In genomic region chr3:66397745-66398144, GRCh38 we compare ENCODE assay signal across 12 cellular contexts.
A peak's percentile ranks its signal among the peaks of the same experiment; 100 is the strongest.
DNase-seq lines count a peak whose midpoint lies in the region; ATAC-seq and TF ChIP-seq lines count a peak whose summit lies in the region.
"Had no signal": no experiment of that assay in that cellular context is flagged by ENCODE, and none has a peak within 500 bp of the region (broad histone marks: within the 10 kb centered on the region; RNA-seq: fewer than 3 reads in every experiment).

No MANE protein-coding gene starts in this region.

- H4K20me1 ChIP-seq in mammary epithelial cell (ENCODE audit: insufficient read depth, low read length): no peaks in the 10 kb centered on the region
- H4K20me1 ChIP-seq in hepatocyte (ENCODE audit: insufficient read depth, poor library complexity, severe bottlenecking): no peaks in the 10 kb centered on the region

- POLR2A ChIA-PET in MCF 10A (lab: Yijun Ruan, JAX): no interaction called here

- dilution Hi-C loops in mammary epithelial cell (cut with HindIII; ENCODE audit: low sequenced_read_pairs): loop anchor here (5.0 kb wide), 1 partner anchor 85 kb away; no protein-coding TSS in a partner anchor

- H3K9ac ChIP-seq in mammary epithelial cell (ENCODE audit: insufficient read depth, low read length): no peak overlapping the region

- in situ Hi-C loops in mammary epithelial cell (cut with MboI; ENCODE audit: low sequenced_read_pairs in 2 of 2): loop anchor here in 1 of 2 donors (25.0 kb wide), 1 partner anchor 110 kb away; no protein-coding TSS in a partner anchor

- no peak overlapping the region for H3K4me3 ChIP-seq in mammary epithelial cell (replicated peaks in 1 of 3; ENCODE audit: insufficient read depth in 1 of 3, low read depth in 2 of 3, low read length in 3 of 3)
- no peak overlapping the region for H3K4me3 ChIP-seq in WERI-Rb-1 (ENCODE audit: low read depth, low read length)
- no peak overlapping the region for H3K4me3 ChIP-seq in hepatocyte
- no peak overlapping the region for H3K4me3 ChIP-seq in thoracic aorta
- H3K4me3 ChIP-seq: lung, right lobe of liver had no signal

- intact Hi-C loops in MCF 10A (cut with micrococcal nuclease) (no loop called here), mammary epithelial cell (cut with micrococcal nuclease) (no loop called here)

- no peaks in the 10 kb centered on the region for H3K9me2 ChIP-seq in hepatocyte (replicated peaks; ENCODE audit: insufficient read depth)

- no peak for TF ChIP-seq CTCF in MCF 10A (IDR thresholded peaks at IDR 0.05; ENCODE audit: unreplicated experiment)
- no peak for TF ChIP-seq CTCF in mammary epithelial cell (conservative IDR thresholded peaks at IDR 0.05 in 1 of 2, IDR thresholded peaks at IDR 0.05 in 1 of 2; ENCODE audit: extremely low read depth in 1 of 2, insufficient read depth in 1 of 2, low read depth in 1 of 2, low read length in 2 of 2)
- no peak for TF ChIP-seq CTCF in WERI-Rb-1 (IDR thresholded peaks at IDR 0.05; ENCODE audit: low read depth, low read length)
- TF ChIP-seq CTCF in hepatocyte (IDR thresholded peaks at IDR 0.05; ENCODE audit: poor library complexity): no peak
- no peak for TF ChIP-seq CTCF in thoracic aorta (IDR thresholded peaks at IDR 0.05)

- no peaks in the 10 kb centered on the region for H3K36me3 ChIP-seq in mammary epithelial cell (ENCODE audit: insufficient read depth, low read length)
- peaks cover 14% of the 10 kb centered on the region for H3K36me3 ChIP-seq in WERI-Rb-1
- H3K36me3 ChIP-seq in hepatocyte (replicated peaks; ENCODE audit: insufficient read depth, low read depth): no peaks in the 10 kb centered on the region
- no peaks in the 10 kb centered on the region for H3K36me3 ChIP-seq in thoracic aorta

- H3K4me3 Mint-ChIP-seq in MCF 10A (ENCODE audit: unreplicated experiment): no peak overlapping the region

- no peaks in the 10 kb centered on the region for H3K27me3 ChIP-seq in mammary epithelial cell (ENCODE audit: insufficient read depth, low read length)
- no peaks in the 10 kb centered on the region for H3K27me3 ChIP-seq in WERI-Rb-1 (ENCODE audit: insufficient read depth, low read depth, severe bottlenecking)
- H3K27me3 ChIP-seq in hepatocyte: no peaks in the 10 kb centered on the region
- no peaks in the 10 kb centered on the region for H3K27me3 ChIP-seq in thoracic aorta (replicated peaks; ENCODE audit: insufficient read depth)
- H3K27me3 ChIP-seq: right lobe of liver had no signal

- DNase-seq in MCF 10A (ENCODE audit: unreplicated experiment) (peak; percentile 29), mammary epithelial cell (no peak), WERI-Rb-1 (no peak), hepatocyte (ENCODE audit: low spot score) (peak; percentile 38), thoracic aorta (ENCODE audit: low spot score) (no peak), DMS53 (lab: John Stamatoyannopoulos, UW) (no peak), iPS-NIHi7 (ENCODE audit: extremely low spot score) (no peak)
- DNase-seq: activated CD4-positive, alpha-beta T cell treated with anti-CD3 and anti-CD28 coated beads for 4 hours; right lobe of liver; SHP77 had no signal

- H3K27ac ChIP-seq in mammary epithelial cell (ENCODE audit: insufficient read depth, low read depth, low read length) (no peak overlapping the region), WERI-Rb-1 (peak overlapping the region; percentile 83), hepatocyte (no peak overlapping the region), thoracic aorta (peak overlapping the region; percentile 4 to 35)
- H3K27ac ChIP-seq: right lobe of liver had no signal

- no peak overlapping the region for H3K27ac Mint-ChIP-seq in MCF 10A (ENCODE audit: low read depth, unreplicated experiment)

- H3K4me2 ChIP-seq in mammary epithelial cell (ENCODE audit: insufficient read depth, low read depth, low read length): no peak overlapping the region
- H3K4me2 ChIP-seq in hepatocyte: no peak overlapping the region

- no peaks in the 10 kb centered on the region for H3K79me2 ChIP-seq in mammary epithelial cell (ENCODE audit: insufficient read depth, low read length)
- no peaks in the 10 kb centered on the region for H3K79me2 ChIP-seq in hepatocyte

- H3K9me3 ChIP-seq in mammary epithelial cell (replicated peaks; ENCODE audit: insufficient read depth, low read length) (no peaks in the 10 kb centered on the region), WERI-Rb-1 (ENCODE audit: severe bottlenecking) (no peaks in the 10 kb centered on the region), hepatocyte (ENCODE audit: low read depth) (no peaks in the 10 kb centered on the region), thoracic aorta (no peaks in the 10 kb centered on the region)
- H3K9me3 ChIP-seq: right lobe of liver had no signal

- BruUV-seq in MCF 10A (replicated peaks; lab: Mats Ljungman, UMichigan) (no TSS peak), mammary epithelial cell (replicated peaks; lab: Mats Ljungman, UMichigan) (no TSS peak)

- ATAC-seq in thoracic aorta (ENCODE audit: insufficient number of reproducible peaks, low FRiP score, low read depth) (no peak), GM19328 (IDR thresholded peaks at IDR 0.05; ENCODE audit: unreplicated experiment) (no peak)

- CTCF ChIA-PET in MCF 10A (lab: Yijun Ruan, JAX): interaction anchor here (0.7 to 3.6 kb wide), 5 partner anchors 10 to 425 kb away, joined by 3 to 37 read pairs (median 5); no protein-coding TSS in a partner anchor
- CTCF ChIA-PET in mammary epithelial cell (lab: Charles Lee; ENCODE audit: low non-redundant PET): no interaction called here

- no peaks in the 10 kb centered on the region for H3K27me3 Mint-ChIP-seq in MCF 10A (ENCODE audit: insufficient read depth, unreplicated experiment)

- no peak overlapping the region for H2AFZ ChIP-seq in mammary epithelial cell (ENCODE audit: low read depth, low read length)
- H2AFZ ChIP-seq in hepatocyte: no peak overlapping the region

- no peaks in the 10 kb centered on the region for H3K9me3 Mint-ChIP-seq in MCF 10A (ENCODE audit: unreplicated experiment)

- H3K36me3 Mint-ChIP-seq in MCF 10A (ENCODE audit: insufficient read depth, unreplicated experiment): peaks cover 41% of the 10 kb centered on the region

- H3K4me1 Mint-ChIP-seq in MCF 10A (ENCODE audit: insufficient read depth, unreplicated experiment): peaks cover 6% of the 10 kb centered on the region

- 89% methylated on average over 2 of the region's 2 CpGs for WGBS in mammary epithelial cell (ENCODE audit: low coverage, missing lambda C conversion rate)
- WGBS in hepatocyte (ENCODE audit: low lambda C conversion rate, missing lambda C conversion rate): 68% methylated on average over 2 of the region's 2 CpGs

- H3K4me1 ChIP-seq in mammary epithelial cell (ENCODE audit: insufficient read depth, low read length) (no peaks in the 10 kb centered on the region), hepatocyte (ENCODE audit: insufficient read depth) (peaks cover 6% of the 10 kb centered on the region), thoracic aorta (ENCODE audit: control insufficient read depth in 1 of 2, low read depth in 2 of 2) (peaks cover 48 to 97% of the 10 kb centered on the region in 2 donors)
- H3K4me1 ChIP-seq: right lobe of liver had no signal

Comparison
In these comparisons a context has a peak if more than half of its experiments do, and no peak if none do; other contexts are left out.
1. DNase-seq: peak in MCF 10A (single experiment) and hepatocyte (single experiment); none in mammary epithelial cell (single experiment), WERI-Rb-1 (single experiment), thoracic aorta (single experiment), DMS53 (single experiment) and iPS-NIHi7 (single experiment).
2. H3K27ac ChIP-seq: peak in WERI-Rb-1 (single experiment) and thoracic aorta (2 of 2); none in mammary epithelial cell (single experiment) and hepatocyte (single experiment).